1 cellular context compared by ENCODE assay signal in the genomic region with DNA sequence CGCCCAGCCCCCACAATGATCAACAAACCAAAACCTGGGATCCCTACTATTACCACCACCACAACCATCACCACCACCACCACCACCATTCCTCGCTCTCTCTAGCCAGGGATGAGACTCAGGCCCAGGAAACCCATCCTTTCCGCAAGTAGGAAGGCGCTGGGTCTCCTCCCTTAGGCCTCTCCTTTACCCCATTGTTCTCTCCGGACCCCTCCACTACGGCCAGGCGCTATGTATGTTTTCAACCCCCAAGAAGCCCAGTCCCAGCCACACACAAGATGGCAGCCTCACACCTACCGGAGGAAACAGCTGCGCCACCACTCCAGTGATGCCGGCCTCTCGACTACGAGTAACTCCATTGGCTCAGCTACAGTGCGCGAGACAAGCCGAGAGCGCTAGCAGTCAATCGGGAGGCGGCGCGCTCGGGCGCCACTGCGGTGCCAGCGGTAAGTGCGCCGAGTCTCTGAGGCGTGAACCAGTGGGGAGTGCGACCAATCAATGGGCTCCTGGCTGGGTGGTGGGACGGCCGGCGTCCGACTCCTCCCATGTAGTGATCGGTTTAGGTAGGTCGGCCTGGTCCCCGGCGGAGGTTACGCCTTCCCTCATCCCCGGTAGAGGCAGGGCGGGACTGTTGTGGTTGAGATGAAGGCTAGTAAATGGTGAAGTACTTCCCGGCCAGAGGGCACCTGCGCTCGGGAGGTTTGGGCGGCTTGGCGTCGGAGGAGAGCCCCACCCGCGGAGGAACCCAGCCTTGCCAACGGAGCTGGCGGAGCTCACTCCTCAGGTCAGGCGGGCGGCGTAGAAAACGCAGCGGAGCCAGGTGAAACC.
TF ChIP-seq lines count a peak whose summit lies in the region.

A gene (minus strand): TSS at position 376 of the 828 bp plus-strand sequence. CDS start 61,154 bp downstream, outside the sequence.
A gene with protein sequence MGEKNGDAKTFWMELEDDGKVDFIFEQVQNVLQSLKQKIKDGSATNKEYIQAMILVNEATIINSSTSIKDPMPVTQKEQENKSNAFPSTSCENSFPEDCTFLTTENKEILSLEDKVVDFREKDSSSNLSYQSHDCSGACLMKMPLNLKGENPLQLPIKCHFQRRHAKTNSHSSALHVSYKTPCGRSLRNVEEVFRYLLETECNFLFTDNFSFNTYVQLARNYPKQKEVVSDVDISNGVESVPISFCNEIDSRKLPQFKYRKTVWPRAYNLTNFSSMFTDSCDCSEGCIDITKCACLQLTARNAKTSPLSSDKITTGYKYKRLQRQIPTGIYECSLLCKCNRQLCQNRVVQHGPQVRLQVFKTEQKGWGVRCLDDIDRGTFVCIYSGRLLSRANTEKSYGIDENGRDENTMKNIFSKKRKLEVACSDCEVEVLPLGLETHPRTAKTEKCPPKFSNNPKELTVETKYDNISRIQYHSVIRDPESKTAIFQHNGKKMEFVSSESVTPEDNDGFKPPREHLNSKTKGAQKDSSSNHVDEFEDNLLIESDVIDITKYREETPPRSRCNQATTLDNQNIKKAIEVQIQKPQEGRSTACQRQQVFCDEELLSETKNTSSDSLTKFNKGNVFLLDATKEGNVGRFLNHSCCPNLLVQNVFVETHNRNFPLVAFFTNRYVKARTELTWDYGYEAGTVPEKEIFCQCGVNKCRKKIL (plus strand): TSS at position 586 of the 828 bp plus-strand sequence. CDS start 7,620 bp downstream, outside the sequence.

TF ChIP-seq in HepG2, 621 proteins besides CTCF, POLR2A, EP300 and RAD21 (continued from another document and continues in another):
- TF ChIP-seq GABPA (IDR thresholded peaks at IDR 0.05; ENCODE audit: low read depth, low read length) (peak; percentile 65), GABPA (CRISPR knock-in tag; IDR thresholded peaks at IDR 0.05; ENCODE audit: low read depth) (peak; percentile 90), ZNF124 (CRISPR knock-in tag; IDR thresholded peaks at IDR 0.05) (peak; percentile 14; the same call in 1 of the 2 replicates), ZBTB7B (CRISPR knock-in tag; IDR thresholded peaks at IDR 0.05) (0 out of 2 replicates have a peak, but pooled peaks have one; percentile 13), ZBTB42 (CRISPR knock-in tag; IDR thresholded peaks at IDR 0.05) (no peak), CCDC6 (CRISPR knock-in tag; IDR thresholded peaks at IDR 0.05) (no peak; the same call in 1 of the 2 replicates), ARNTL (CRISPR knock-in tag; IDR thresholded peaks at IDR 0.05) (peak; percentile 53; the same call in 1 of the 2 replicates), ZFP37 (CRISPR knock-in tag; IDR thresholded peaks at IDR 0.05; ENCODE audit: borderline replicate concordance) (no peak), TBP (CRISPR knock-in tag; IDR thresholded peaks at IDR 0.05) (0 out of 2 replicates have a peak, but pooled peaks have one; percentile 58), GABPB1 (CRISPR knock-in tag; IDR thresholded peaks at IDR 0.05) (peak; percentile 96), TBX2 (CRISPR knock-in tag; IDR thresholded peaks at IDR 0.05; ENCODE audit: borderline replicate concordance) (peak; percentile 98), ZNF34 (CRISPR knock-in tag; IDR thresholded peaks at IDR 0.05; ENCODE audit: borderline replicate concordance) (no peak), NR2F1 (CRISPR knock-in tag; IDR thresholded peaks at IDR 0.05) (no peak), GTF2F1 (IDR thresholded peaks at IDR 0.05; ENCODE audit: low read length) (no peak), ZMAT3 (CRISPR knock-in tag; conservative IDR thresholded peaks at IDR 0.05) (0 out of 2 replicates have a peak, but pooled peaks have one; percentile 35), ZFP36L2 (CRISPR knock-in tag; IDR thresholded peaks at IDR 0.05) (0 out of 2 replicates have a peak, but pooled peaks have one; percentile 27), NR1H2 (CRISPR knock-in tag; IDR thresholded peaks at IDR 0.05; ENCODE audit: borderline replicate concordance, low read depth) (no peak), ARHGAP35 (CRISPR knock-in tag; IDR thresholded peaks at IDR 0.05; ENCODE audit: borderline replicate concordance) (no peak; the same call in none of the 2 replicates), ZNF816 (CRISPR knock-in tag; IDR thresholded peaks at IDR 0.05; ENCODE audit: borderline replicate concordance) (peak; percentile 94; the same call in 1 of the 2 replicates), ONECUT2 (CRISPR knock-in tag; IDR thresholded peaks at IDR 0.05) (no peak), FOXO1 (CRISPR knock-in tag; IDR thresholded peaks at IDR 0.05) (0 out of 2 replicates have a peak, but pooled peaks have one; percentile 39), FOSL1 (CRISPR knock-in tag; IDR thresholded peaks at IDR 0.05; ENCODE audit: borderline replicate concordance) (no peak), ZEB1 (IDR thresholded peaks at IDR 0.05; ENCODE audit: insufficient replicate concordance, low read depth) (no peak)
- TF ChIP-seq, protein P1, sequence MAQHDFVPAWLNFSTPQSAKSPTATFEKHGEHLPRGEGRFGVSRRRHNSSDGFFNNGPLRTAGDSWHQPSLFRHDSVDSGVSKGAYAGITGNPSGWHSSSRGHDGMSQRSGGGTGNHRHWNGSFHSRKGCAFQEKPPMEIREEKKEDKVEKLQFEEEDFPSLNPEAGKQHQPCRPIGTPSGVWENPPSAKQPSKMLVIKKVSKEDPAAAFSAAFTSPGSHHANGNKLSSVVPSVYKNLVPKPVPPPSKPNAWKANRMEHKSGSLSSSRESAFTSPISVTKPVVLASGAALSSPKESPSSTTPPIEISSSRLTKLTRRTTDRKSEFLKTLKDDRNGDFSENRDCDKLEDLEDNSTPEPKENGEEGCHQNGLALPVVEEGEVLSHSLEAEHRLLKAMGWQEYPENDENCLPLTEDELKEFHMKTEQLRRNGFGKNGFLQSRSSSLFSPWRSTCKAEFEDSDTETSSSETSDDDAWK (CRISPR knock-in tag; IDR thresholded peaks at IDR 0.05) = no peak
- TF ChIP-seq, protein P2, sequence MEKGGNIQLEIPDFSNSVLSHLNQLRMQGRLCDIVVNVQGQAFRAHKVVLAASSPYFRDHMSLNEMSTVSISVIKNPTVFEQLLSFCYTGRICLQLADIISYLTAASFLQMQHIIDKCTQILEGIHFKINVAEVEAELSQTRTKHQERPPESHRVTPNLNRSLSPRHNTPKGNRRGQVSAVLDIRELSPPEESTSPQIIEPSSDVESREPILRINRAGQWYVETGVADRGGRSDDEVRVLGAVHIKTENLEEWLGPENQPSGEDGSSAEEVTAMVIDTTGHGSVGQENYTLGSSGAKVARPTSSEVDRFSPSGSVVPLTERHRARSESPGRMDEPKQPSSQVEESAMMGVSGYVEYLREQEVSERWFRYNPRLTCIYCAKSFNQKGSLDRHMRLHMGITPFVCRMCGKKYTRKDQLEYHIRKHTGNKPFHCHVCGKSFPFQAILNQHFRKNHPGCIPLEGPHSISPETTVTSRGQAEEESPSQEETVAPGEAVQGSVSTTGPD (CRISPR knock-in tag; IDR thresholded peaks at IDR 0.05) = peak; percentile 71
- TF ChIP-seq, protein P3, sequence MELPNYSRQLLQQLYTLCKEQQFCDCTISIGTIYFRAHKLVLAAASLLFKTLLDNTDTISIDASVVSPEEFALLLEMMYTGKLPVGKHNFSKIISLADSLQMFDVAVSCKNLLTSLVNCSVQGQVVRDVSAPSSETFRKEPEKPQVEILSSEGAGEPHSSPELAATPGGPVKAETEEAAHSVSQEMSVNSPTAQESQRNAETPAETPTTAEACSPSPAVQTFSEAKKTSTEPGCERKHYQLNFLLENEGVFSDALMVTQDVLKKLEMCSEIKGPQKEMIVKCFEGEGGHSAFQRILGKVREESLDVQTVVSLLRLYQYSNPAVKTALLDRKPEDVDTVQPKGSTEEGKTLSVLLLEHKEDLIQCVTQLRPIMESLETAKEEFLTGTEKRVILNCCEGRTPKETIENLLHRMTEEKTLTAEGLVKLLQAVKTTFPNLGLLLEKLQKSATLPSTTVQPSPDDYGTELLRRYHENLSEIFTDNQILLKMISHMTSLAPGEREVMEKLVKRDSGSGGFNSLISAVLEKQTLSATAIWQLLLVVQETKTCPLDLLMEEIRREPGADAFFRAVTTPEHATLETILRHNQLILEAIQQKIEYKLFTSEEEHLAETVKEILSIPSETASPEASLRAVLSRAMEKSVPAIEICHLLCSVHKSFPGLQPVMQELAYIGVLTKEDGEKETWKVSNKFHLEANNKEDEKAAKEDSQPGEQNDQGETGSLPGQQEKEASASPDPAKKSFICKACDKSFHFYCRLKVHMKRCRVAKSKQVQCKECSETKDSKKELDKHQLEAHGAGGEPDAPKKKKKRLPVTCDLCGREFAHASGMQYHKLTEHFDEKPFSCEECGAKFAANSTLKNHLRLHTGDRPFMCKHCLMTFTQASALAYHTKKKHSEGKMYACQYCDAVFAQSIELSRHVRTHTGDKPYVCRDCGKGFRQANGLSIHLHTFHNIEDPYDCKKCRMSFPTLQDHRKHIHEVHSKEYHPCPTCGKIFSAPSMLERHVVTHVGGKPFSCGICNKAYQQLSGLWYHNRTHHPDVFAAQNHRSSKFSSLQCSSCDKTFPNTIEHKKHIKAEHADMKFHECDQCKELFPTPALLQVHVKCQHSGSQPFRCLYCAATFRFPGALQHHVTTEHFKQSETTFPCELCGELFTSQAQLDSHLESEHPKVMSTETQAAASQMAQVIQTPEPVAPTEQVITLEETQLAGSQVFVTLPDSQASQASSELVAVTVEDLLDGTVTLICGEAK (IDR thresholded peaks at IDR 0.05) = no peak
- TF ChIP-seq, protein P3 (CRISPR knock-in tag; IDR thresholded peaks at IDR 0.05) = peak; percentile 38
- TF ChIP-seq, protein P4, sequence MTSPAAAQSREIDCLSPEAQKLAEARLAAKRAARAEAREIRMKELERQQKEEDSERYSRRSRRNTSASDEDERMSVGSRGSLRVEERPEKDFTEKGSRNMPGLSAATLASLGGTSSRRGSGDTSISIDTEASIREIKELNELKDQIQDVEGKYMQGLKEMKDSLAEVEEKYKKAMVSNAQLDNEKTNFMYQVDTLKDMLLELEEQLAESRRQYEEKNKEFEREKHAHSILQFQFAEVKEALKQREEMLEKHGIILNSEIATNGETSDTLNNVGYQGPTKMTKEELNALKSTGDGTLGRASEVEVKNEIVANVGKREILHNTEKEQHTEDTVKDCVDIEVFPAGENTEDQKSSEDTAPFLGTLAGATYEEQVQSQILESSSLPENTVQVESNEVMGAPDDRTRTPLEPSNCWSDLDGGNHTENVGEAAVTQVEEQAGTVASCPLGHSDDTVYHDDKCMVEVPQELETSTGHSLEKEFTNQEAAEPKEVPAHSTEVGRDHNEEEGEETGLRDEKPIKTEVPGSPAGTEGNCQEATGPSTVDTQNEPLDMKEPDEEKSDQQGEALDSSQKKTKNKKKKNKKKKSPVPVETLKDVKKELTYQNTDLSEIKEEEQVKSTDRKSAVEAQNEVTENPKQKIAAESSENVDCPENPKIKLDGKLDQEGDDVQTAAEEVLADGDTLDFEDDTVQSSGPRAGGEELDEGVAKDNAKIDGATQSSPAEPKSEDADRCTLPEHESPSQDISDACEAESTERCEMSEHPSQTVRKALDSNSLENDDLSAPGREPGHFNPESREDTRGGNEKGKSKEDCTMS (CRISPR knock-in tag; conservative IDR thresholded peaks at IDR 0.05) = no peak
- TF ChIP-seq, protein P5, sequence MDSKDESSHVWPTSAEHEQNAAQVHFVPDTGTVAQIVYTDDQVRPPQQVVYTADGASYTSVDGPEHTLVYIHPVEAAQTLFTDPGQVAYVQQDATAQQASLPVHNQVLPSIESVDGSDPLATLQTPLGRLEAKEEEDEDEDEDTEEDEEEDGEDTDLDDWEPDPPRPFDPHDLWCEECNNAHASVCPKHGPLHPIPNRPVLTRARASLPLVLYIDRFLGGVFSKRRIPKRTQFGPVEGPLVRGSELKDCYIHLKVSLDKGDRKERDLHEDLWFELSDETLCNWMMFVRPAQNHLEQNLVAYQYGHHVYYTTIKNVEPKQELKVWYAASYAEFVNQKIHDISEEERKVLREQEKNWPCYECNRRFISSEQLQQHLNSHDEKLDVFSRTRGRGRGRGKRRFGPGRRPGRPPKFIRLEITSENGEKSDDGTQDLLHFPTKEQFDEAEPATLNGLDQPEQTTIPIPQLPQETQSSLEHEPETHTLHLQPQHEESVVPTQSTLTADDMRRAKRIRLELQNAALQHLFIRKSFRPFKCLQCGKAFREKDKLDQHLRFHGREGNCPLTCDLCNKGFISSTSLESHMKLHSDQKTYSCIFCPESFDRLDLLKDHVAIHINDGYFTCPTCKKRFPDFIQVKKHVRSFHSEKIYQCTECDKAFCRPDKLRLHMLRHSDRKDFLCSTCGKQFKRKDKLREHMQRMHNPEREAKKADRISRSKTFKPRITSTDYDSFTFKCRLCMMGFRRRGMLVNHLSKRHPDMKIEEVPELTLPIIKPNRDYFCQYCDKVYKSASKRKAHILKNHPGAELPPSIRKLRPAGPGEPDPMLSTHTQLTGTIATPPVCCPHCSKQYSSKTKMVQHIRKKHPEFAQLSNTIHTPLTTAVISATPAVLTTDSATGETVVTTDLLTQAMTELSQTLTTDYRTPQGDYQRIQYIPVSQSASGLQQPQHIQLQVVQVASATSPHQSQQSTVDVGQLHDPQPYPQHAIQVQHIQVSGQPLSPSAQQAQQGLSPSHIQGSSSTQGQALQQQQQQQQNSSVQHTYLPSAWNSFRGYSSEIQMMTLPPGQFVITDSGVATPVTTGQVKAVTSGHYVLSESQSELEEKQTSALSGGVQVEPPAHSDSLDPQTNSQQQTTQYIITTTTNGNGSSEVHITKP (CRISPR knock-in tag; IDR thresholded peaks at IDR 0.05; ENCODE audit: low read depth) = peak; percentile 63
- TF ChIP-seq, protein P6, sequence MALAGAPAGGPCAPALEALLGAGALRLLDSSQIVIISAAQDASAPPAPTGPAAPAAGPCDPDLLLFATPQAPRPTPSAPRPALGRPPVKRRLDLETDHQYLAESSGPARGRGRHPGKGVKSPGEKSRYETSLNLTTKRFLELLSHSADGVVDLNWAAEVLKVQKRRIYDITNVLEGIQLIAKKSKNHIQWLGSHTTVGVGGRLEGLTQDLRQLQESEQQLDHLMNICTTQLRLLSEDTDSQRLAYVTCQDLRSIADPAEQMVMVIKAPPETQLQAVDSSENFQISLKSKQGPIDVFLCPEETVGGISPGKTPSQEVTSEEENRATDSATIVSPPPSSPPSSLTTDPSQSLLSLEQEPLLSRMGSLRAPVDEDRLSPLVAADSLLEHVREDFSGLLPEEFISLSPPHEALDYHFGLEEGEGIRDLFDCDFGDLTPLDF (CRISPR knock-in tag; IDR thresholded peaks at IDR 0.05) = peak; percentile 65; the same call in 1 of the 2 replicates
